Comparison of ENCODE assay signal across 8 cellular contexts in genomic region chr12:32106153-32106516, GRCh38. TPM values are rescaled to one million over a fixed set of nuclear protein-coding genes. Genes with fewer than 3 reads are reported as not detected.
DNase-seq lines count a peak whose midpoint lies in the region; ATAC-seq and TF ChIP-seq lines count a peak whose summit lies in the region.

No MANE protein-coding gene starts in this region.

- no peak for ATAC-seq in stimulated activated naive CD8-positive, alpha-beta T cell treated with anti-CD3 and anti-CD28 coated beads, Interleukin-15, Interleukin-2, amounts not matched to agents 100 U/mL and 50 U/mL, for 24 hours
- ATAC-seq in thoracic aorta (ENCODE audit: insufficient number of reproducible peaks, low FRiP score, low read depth) (no peak), HG02981 (IDR thresholded peaks at IDR 0.05; ENCODE audit: unreplicated experiment) (no peak)

- H3K27me3 Mint-ChIP-seq in stimulated activated naive CD8-positive, alpha-beta T cell treated with anti-CD3 and anti-CD28 coated beads, Interleukin-15, Interleukin-2, amounts not matched to agents 100 ng/mL and 50 ng/mL, for 24 hours = peaks cover 4% of the 10 kb centered on the region

- intact Hi-C loops in adrenal gland (cut with DNase I) = no loop called here

- no peaks in the 10 kb centered on the region for H3K36me3 ChIP-seq in adrenal gland (replicated peaks in 1 of 2)
- no peaks in the 10 kb centered on the region for H3K36me3 ChIP-seq in thoracic aorta

- WGBS in adrenal gland, 4 donors = 9 to 19% (median 17%) methylated on average over 16 to 23 of the region's 23 CpGs

- peak overlapping the region; percentile 12 to 76 (median 62) for H3K4me3 ChIP-seq in adrenal gland
- H3K4me3 ChIP-seq in thoracic aorta = peak overlapping the region; percentile 89

- no peak for DNase-seq in stimulated activated naive CD8-positive, alpha-beta T cell treated with anti-CD3 and anti-CD28 coated beads, Interleukin-15, Interleukin-2, amounts not matched to agents 100 U/mL and 50 U/mL, for 24 hours
- DNase-seq in adrenal gland = peak in 1 of 7 donors; percentile 55
- no peak for DNase-seq in thoracic aorta (ENCODE audit: low spot score)
- no peak for DNase-seq in NAMALWA (ENCODE audit: low spot score)
- no peak for DNase-seq in dedifferentiated amniotic fluid mesenchymal stem cell (ENCODE audit: extremely low spot score)

- no peaks in the 10 kb centered on the region for H3K27me3 ChIP-seq in adrenal gland
- no peaks in the 10 kb centered on the region for H3K27me3 ChIP-seq in layer of hippocampus (ENCODE audit: control insufficient read depth, insufficient read depth, low read length)
- no peaks in the 10 kb centered on the region for H3K27me3 ChIP-seq in thoracic aorta (replicated peaks; ENCODE audit: insufficient read depth)

- peak overlapping the region; percentile 50 for H3K27ac Mint-ChIP-seq in stimulated activated naive CD8-positive, alpha-beta T cell treated with anti-CD3 and anti-CD28 coated beads, Interleukin-15, Interleukin-2, amounts not matched to agents 100 ng/mL and 50 ng/mL, for 24 hours

- H3K9me3 ChIP-seq in adrenal gland (replicated peaks in 1 of 3) = no peaks in the 10 kb centered on the region
- no peaks in the 10 kb centered on the region for H3K9me3 ChIP-seq in thoracic aorta

- no peaks in the 10 kb centered on the region for H3K9me3 Mint-ChIP-seq in stimulated activated naive CD8-positive, alpha-beta T cell treated with anti-CD3 and anti-CD28 coated beads, Interleukin-15, Interleukin-2, amounts not matched to agents 100 ng/mL and 50 ng/mL, for 24 hours

- TF ChIP-seq CTCF in adrenal gland (IDR thresholded peaks at IDR 0.05) = no peak
- TF ChIP-seq CTCF in thoracic aorta (IDR thresholded peaks at IDR 0.05) = no peak

- H3K36me3 Mint-ChIP-seq in stimulated activated naive CD8-positive, alpha-beta T cell treated with anti-CD3 and anti-CD28 coated beads, Interleukin-15, Interleukin-2, amounts not matched to agents 100 ng/mL and 50 ng/mL, for 24 hours (ENCODE audit: low read depth) = peaks cover 5% of the 10 kb centered on the region

- peak overlapping the region in 4 of 5 donors; percentile 55 to 89 (median 83) for H3K27ac ChIP-seq in adrenal gland
- H3K27ac ChIP-seq in layer of hippocampus (ENCODE audit: low read depth, low read length) = peak overlapping the region; percentile 81
- peak overlapping the region; percentile 89 to 90 for H3K27ac ChIP-seq in thoracic aorta

- H3K4me1 ChIP-seq in adrenal gland (replicated peaks in 1 of 2) = peaks cover 0 to 10% of the 10 kb centered on the region in 2 donors
- peaks cover 3 to 21% of the 10 kb centered on the region in 2 donors for H3K4me1 ChIP-seq in thoracic aorta (ENCODE audit: control insufficient read depth in 1 of 2, low read depth in 2 of 2)

- H3K4me1 Mint-ChIP-seq in stimulated activated naive CD8-positive, alpha-beta T cell treated with anti-CD3 and anti-CD28 coated beads, Interleukin-15, Interleukin-2, amounts not matched to agents 100 ng/mL and 50 ng/mL, for 24 hours (ENCODE audit: low read depth) = peaks cover 30% of the 10 kb centered on the region

- H3K4me3 Mint-ChIP-seq in stimulated activated naive CD8-positive, alpha-beta T cell treated with anti-CD3 and anti-CD28 coated beads, Interleukin-15, Interleukin-2, amounts not matched to agents 100 ng/mL and 50 ng/mL, for 24 hours = peak overlapping the region; percentile 78

- no peak for TF ChIP-seq POLR2A in adrenal gland (IDR thresholded peaks at IDR 0.05)

RNA-seq across cellular contexts. Expression of gene BICD1, which starts 0.5 kb away (rescaled TPM):
- 10 to 100 TPM in 3 of 8 donors, 1 to 10 TPM in 5; 2.9 to 18.2 (median 9.4) TPM for total RNA-seq in adrenal gland
- 1 to 10 TPM; 5.4 to 9.6 (median 9.0) TPM for polyA plus RNA-seq in adrenal gland
- 10 to 100 TPM; 18.7 to 44.7 TPM for total RNA-seq in thoracic aorta
